ENCODE assay signal across 18 cellular contexts in genomic region chr11:19506803-19507466, GRCh38.
DNase-seq lines count a peak whose midpoint lies in the region; ATAC-seq, FAIRE-seq and TF ChIP-seq lines count a peak whose summit lies in the region.
"Had no signal": no experiment of that assay in that cellular context is flagged by ENCODE, and none has a peak within 500 bp of the region (broad histone marks: within the 10 kb centered on the region; RNA-seq: fewer than 3 reads in every experiment).

No MANE protein-coding gene starts in this region.

- CTCF ChIA-PET in Caco-2 (lab: Charles Lee) = no interaction called here

- peak; percentile 24 for FAIRE-seq in GM12892 (lab: Jason Lieb, UNC)

- H3K36me3 ChIP-seq in Caco-2 (ENCODE audit: control insufficient read depth, insufficient read depth, low read length) = no peaks in the 10 kb centered on the region
- H3K36me3 ChIP-seq: BE2C, HAP-1, Peyer's patch had no signal

- no TSS peak for BruUV-seq in Caco-2 (replicated peaks; lab: Mats Ljungman, UMichigan)

- POLR2A ChIA-PET in Caco-2 (lab: Charles Lee) = no interaction called here

- H3K4me3 Mint-ChIP-seq in Caco-2 (ENCODE audit: unreplicated experiment) = no peak overlapping the region
- H3K4me3 Mint-ChIP-seq in glutamatergic neuron (ENCODE audit: unreplicated experiment) = peak overlapping the region; percentile 13
- H3K4me3 Mint-ChIP-seq: CD4-positive, alpha-beta memory T cell; T-cell had no signal

- peaks cover 9% of the 10 kb centered on the region for H3K9me3 Mint-ChIP-seq in Caco-2 (ENCODE audit: unreplicated experiment)
- peaks cover 10% of the 10 kb centered on the region for H3K9me3 Mint-ChIP-seq in glutamatergic neuron (ENCODE audit: unreplicated experiment)
- H3K9me3 Mint-ChIP-seq: CD4-positive, alpha-beta memory T cell had no signal

- no peaks in the 10 kb centered on the region for H3K36me3 Mint-ChIP-seq in Caco-2 (ENCODE audit: insufficient read depth, unreplicated experiment)
- H3K36me3 Mint-ChIP-seq in glutamatergic neuron (ENCODE audit: unreplicated experiment) = no peaks in the 10 kb centered on the region
- H3K36me3 Mint-ChIP-seq: CD4-positive, alpha-beta memory T cell; T-cell had no signal

- no peaks in the 10 kb centered on the region for H3K9me3 ChIP-seq in Caco-2
- H3K9me3 ChIP-seq: BE2C, HAP-1, SK-N-SH had no signal

- no peak overlapping the region for H3K4me3 ChIP-seq in Caco-2 (ENCODE audit: low read depth, low read length)
- H3K4me3 ChIP-seq: HAP-1, Peyer's patch had no signal

- ATAC-seq in GM19455 (IDR thresholded peaks at IDR 0.05; ENCODE audit: unreplicated experiment) (no peak), GM21423 (IDR thresholded peaks at IDR 0.05; ENCODE audit: unreplicated experiment) (no peak), GM18517 (IDR thresholded peaks at IDR 0.05; ENCODE audit: unreplicated experiment) (no peak)
- ATAC-seq: Right ventricle myocardium inferior, T-cell had no signal

- peak overlapping the region; percentile 75 for H3K27ac Mint-ChIP-seq in Caco-2 (ENCODE audit: unreplicated experiment)
- no peak overlapping the region for H3K27ac Mint-ChIP-seq in glutamatergic neuron (ENCODE audit: unreplicated experiment)
- H3K27ac Mint-ChIP-seq: CD4-positive, alpha-beta memory T cell; T-cell had no signal

- TF ChIP-seq CTCF in Caco-2 (IDR thresholded peaks at IDR 0.05; ENCODE audit: insufficient read depth in 1 of 2, low read depth in 1 of 2, low read length in 1 of 2, severe bottlenecking in 1 of 2, unreplicated experiment in 1 of 2) = no peak
- TF ChIP-seq CTCF in glutamatergic neuron (IDR thresholded peaks at IDR 0.05; ENCODE audit: partially characterized antibody, unreplicated experiment) = no peak

- H3K4me1 Mint-ChIP-seq in Caco-2 (ENCODE audit: low read depth, unreplicated experiment) (peaks cover 29% of the 10 kb centered on the region), glutamatergic neuron (ENCODE audit: low read depth, unreplicated experiment) (peaks cover 45% of the 10 kb centered on the region)
- H3K4me1 Mint-ChIP-seq: CD4-positive, alpha-beta memory T cell; T-cell had no signal

- intact Hi-C loops in Caco-2 (cut with micrococcal nuclease; ENCODE audit: unreplicated experiment) = loop anchor here (5.0 kb wide), 1 partner anchor 45 kb away; no protein-coding TSS in a partner anchor

- H3K27me3 Mint-ChIP-seq in Caco-2 (ENCODE audit: insufficient read depth, unreplicated experiment) (no peaks in the 10 kb centered on the region), glutamatergic neuron (ENCODE audit: unreplicated experiment) (peaks cover 9% of the 10 kb centered on the region)

- TF ChIP-seq POLR2A in GM12892 (IDR thresholded peaks at IDR 0.05; ENCODE audit: low read depth, low read length) = no peak

- no peaks in the 10 kb centered on the region for H3K27me3 ChIP-seq in Caco-2 (replicated peaks; ENCODE audit: control insufficient read depth, insufficient read depth, low read length)
- H3K27me3 ChIP-seq: BE2C, Peyer's patch had no signal

- DNase-seq in Caco-2 (no peak), GM12892 (ENCODE audit: insufficient read length) (no peak), NCI-H446 treated with DMSO at 0.1 percent for 48 hours (lab: John Stamatoyannopoulos, UW) (peak; percentile 28), glutamatergic neuron (no peak)
- DNase-seq: BE2C; CD4-positive, alpha-beta memory T cell; IMR-90; Kasumi-1; NCI-H1417 treated with DMSO at 0.1 percent for 48 hours; Peyer's patch; SK-N-SH; T-cell; T-helper 9 cell had no signal

- H3K4me1 ChIP-seq in Caco-2 = peaks cover 36% of the 10 kb centered on the region
- H3K4me1 ChIP-seq: BE2C, HAP-1 had no signal
